Comparison of ENCODE assay signal across 12 cellular contexts in the genomic region with DNA sequence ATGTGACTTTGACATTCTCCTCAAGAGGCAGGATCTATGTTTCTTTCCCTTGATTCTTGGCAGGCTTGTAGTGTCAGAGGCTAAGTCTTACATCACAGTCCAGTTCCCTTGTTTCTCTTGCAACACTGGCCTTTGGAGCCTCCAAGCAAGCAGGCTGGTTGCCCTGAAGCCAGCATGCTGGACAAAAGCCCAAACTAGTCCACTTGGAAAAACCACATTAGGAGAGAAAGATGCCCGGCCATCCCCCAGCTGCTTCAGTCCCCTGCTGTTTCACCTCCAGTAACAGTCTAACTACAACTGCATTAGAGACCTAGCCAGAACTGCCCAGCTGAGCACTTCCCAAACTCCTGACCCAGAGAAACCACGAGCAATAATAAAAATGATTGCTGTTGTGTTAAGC.
DNase-seq lines count a peak whose midpoint lies in the region; ATAC-seq and TF ChIP-seq lines count a peak whose summit lies in the region.
"Had no signal": no experiment of that assay in that cellular context is flagged by ENCODE, and none has a peak within 500 bp of the region (broad histone marks: within the 10 kb centered on the region; RNA-seq: fewer than 3 reads in every experiment).

No MANE protein-coding gene starts in this region.

- no peaks in the 10 kb centered on the region for H3K27me3 Mint-ChIP-seq in mesothelial cell of epicardium (ENCODE audit: low read depth)
- H3K27me3 Mint-ChIP-seq: activated CD4-positive, alpha-beta T cell treated with anti-CD3 and anti-CD28 coated beads, Interleukin-2, amount 10 ng/mL, durations not matched to agents 7 days and 5 days; CD4-positive, alpha-beta T cell; IgD-negative memory B cell had no signal

- no peak overlapping the region for H3K4me3 Mint-ChIP-seq in mesothelial cell of epicardium
- H3K4me3 Mint-ChIP-seq: activated CD4-positive, alpha-beta T cell treated with anti-CD3 and anti-CD28 coated beads, Interleukin-2, amount 10 ng/mL, durations not matched to agents 7 days and 5 days; CD4-positive, alpha-beta T cell; IgD-negative memory B cell had no signal

- H3K36me3 Mint-ChIP-seq in mesothelial cell of epicardium = no peaks in the 10 kb centered on the region
- H3K36me3 Mint-ChIP-seq: IgD-negative memory B cell had no signal

- H3K27ac ChIP-seq in fibroblast of lung (ENCODE audit: insufficient read depth, low read length) = no peak overlapping the region

- DNase-seq in AG08395 (ENCODE audit: low spot score) = peak; percentile 68
- peak; percentile 87 to 99 for DNase-seq in fibroblast of lung (ENCODE audit: low read depth in 2 of 2)
- DNase-seq in mesothelial cell of epicardium (ENCODE audit: low spot score in 2 of 2, unreplicated experiment in 2 of 2) = no peak
- DNase-seq in CD1c-positive myeloid dendritic cell (ENCODE audit: extremely low spot score) = no peak
- DNase-seq: activated CD4-positive, alpha-beta T cell treated with anti-CD3 and anti-CD28 coated beads, Interleukin-2, amount 10 ng/mL, durations not matched to agents 7 days and 5 days; CD4-positive, alpha-beta T cell; stimulated activated naive CD8-positive, alpha-beta T cell treated with anti-CD3 and anti-CD28 coated beads, Interleukin-15, Interleukin-2, amounts not matched to agents 100 U/mL and 50 U/mL, for 24 hours had no signal

- no peaks in the 10 kb centered on the region for H3K27me3 ChIP-seq in fibroblast of lung (ENCODE audit: control insufficient read depth, insufficient read depth, low read length)

- no peaks in the 10 kb centered on the region for H3K9me3 ChIP-seq in fibroblast of lung (ENCODE audit: control insufficient read depth, insufficient read depth, low read depth, low read length)

- H3K4me2 ChIP-seq in fibroblast of lung (ENCODE audit: extremely low read depth, insufficient read depth, low read length) = no peak overlapping the region

- H3K9ac ChIP-seq in fibroblast of lung (ENCODE audit: insufficient read depth, low read length) = no peak overlapping the region

- TF ChIP-seq EP300 in Ishikawa (IDR thresholded peaks at IDR 0.05; ENCODE audit: borderline replicate concordance) = no peak

- H3K79me2 ChIP-seq in fibroblast of lung (ENCODE audit: control insufficient read depth, insufficient read depth, low read length) = no peaks in the 10 kb centered on the region

- H3K4me3 ChIP-seq in fibroblast of lung (replicated peaks in 1 of 4; ENCODE audit: control extremely low read depth in 1 of 4, insufficient read depth in 1 of 4, low read depth in 3 of 4, low read length in 4 of 4) = no peak overlapping the region

- H2AFZ ChIP-seq in fibroblast of lung (ENCODE audit: low read length) = no peak overlapping the region

- H3K27ac Mint-ChIP-seq in mesothelial cell of epicardium = peak overlapping the region; percentile 15
- H3K27ac Mint-ChIP-seq: activated CD4-positive, alpha-beta T cell treated with anti-CD3 and anti-CD28 coated beads, Interleukin-2, amount 10 ng/mL, durations not matched to agents 7 days and 5 days; CD4-positive, alpha-beta T cell; IgD-negative memory B cell had no signal

- no peaks in the 10 kb centered on the region for H3K36me3 ChIP-seq in fibroblast of lung (ENCODE audit: control insufficient read depth, insufficient read depth, low read length)

- no peaks in the 10 kb centered on the region for H3K4me1 Mint-ChIP-seq in mesothelial cell of epicardium
- H3K4me1 Mint-ChIP-seq: activated CD4-positive, alpha-beta T cell treated with anti-CD3 and anti-CD28 coated beads, Interleukin-2, amount 10 ng/mL, durations not matched to agents 7 days and 5 days; IgD-negative memory B cell had no signal

- no peaks in the 10 kb centered on the region for H3K4me1 ChIP-seq in fibroblast of lung (ENCODE audit: control insufficient read depth, extremely low read depth, insufficient read depth, low read length)

- H4K20me1 ChIP-seq in fibroblast of lung (ENCODE audit: control insufficient read depth, extremely low read depth, insufficient read depth, low read length) = no peaks in the 10 kb centered on the region

- H3K9me3 Mint-ChIP-seq in mesothelial cell of epicardium = peaks cover 5% of the 10 kb centered on the region
- H3K9me3 Mint-ChIP-seq: activated CD4-positive, alpha-beta T cell treated with anti-CD3 and anti-CD28 coated beads, Interleukin-2, amount 10 ng/mL, durations not matched to agents 7 days and 5 days; CD4-positive, alpha-beta T cell; IgD-negative memory B cell had no signal

- ATAC-seq in HG02623 (IDR thresholded peaks at IDR 0.05; ENCODE audit: unreplicated experiment) = no peak
- ATAC-seq in HG03469 (IDR thresholded peaks at IDR 0.05; ENCODE audit: unreplicated experiment) = no peak
- no peak for ATAC-seq in HG02763 (IDR thresholded peaks at IDR 0.05; ENCODE audit: unreplicated experiment)
- ATAC-seq: stimulated activated naive CD8-positive, alpha-beta T cell treated with anti-CD3 and anti-CD28 coated beads, Interleukin-15, Interleukin-2, amounts not matched to agents 100 U/mL and 50 U/mL, for 24 hours had no signal

- TF ChIP-seq CTCF in fibroblast of lung (conservative IDR thresholded peaks at IDR 0.05 in 1 of 2, IDR thresholded peaks at IDR 0.05 in 1 of 2; ENCODE audit: low read depth in 1 of 2, low read length in 2 of 2) (peak in 1 of 2 donors; percentile 6), mesothelial cell of epicardium (IDR thresholded peaks at IDR 0.05; ENCODE audit: unreplicated experiment) (no peak)

- no peak for TF ChIP-seq RAD21 in Ishikawa (IDR thresholded peaks at IDR 0.05; ENCODE audit: low read depth)

TF ChIP-seq in Ishikawa, 13 proteins besides CTCF, POLR2A, EP300 and RAD21:
- TF ChIP-seq CEBPB (IDR thresholded peaks at IDR 0.05) = peak; percentile 55
- TF ChIP-seq, protein P1, sequence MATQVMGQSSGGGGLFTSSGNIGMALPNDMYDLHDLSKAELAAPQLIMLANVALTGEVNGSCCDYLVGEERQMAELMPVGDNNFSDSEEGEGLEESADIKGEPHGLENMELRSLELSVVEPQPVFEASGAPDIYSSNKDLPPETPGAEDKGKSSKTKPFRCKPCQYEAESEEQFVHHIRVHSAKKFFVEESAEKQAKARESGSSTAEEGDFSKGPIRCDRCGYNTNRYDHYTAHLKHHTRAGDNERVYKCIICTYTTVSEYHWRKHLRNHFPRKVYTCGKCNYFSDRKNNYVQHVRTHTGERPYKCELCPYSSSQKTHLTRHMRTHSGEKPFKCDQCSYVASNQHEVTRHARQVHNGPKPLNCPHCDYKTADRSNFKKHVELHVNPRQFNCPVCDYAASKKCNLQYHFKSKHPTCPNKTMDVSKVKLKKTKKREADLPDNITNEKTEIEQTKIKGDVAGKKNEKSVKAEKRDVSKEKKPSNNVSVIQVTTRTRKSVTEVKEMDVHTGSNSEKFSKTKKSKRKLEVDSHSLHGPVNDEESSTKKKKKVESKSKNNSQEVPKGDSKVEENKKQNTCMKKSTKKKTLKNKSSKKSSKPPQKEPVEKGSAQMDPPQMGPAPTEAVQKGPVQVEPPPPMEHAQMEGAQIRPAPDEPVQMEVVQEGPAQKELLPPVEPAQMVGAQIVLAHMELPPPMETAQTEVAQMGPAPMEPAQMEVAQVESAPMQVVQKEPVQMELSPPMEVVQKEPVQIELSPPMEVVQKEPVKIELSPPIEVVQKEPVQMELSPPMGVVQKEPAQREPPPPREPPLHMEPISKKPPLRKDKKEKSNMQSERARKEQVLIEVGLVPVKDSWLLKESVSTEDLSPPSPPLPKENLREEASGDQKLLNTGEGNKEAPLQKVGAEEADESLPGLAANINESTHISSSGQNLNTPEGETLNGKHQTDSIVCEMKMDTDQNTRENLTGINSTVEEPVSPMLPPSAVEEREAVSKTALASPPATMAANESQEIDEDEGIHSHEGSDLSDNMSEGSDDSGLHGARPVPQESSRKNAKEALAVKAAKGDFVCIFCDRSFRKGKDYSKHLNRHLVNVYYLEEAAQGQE (IDR thresholded peaks at IDR 0.05; ENCODE audit: low read depth) = no peak

Comparison
In these comparisons a context has a peak if more than half of its experiments do, and no peak if none do; other contexts are left out.
1. DNase-seq: peak in AG08395 (single experiment) and fibroblast of lung (2 of 2); none in mesothelial cell of epicardium (0 of 2) and CD1c-positive myeloid dendritic cell (single experiment).